35 cellular contexts compared by ENCODE assay signal in genomic region chr3:5110307-5110706, GRCh38.
"Had no signal": no experiment of that assay in that cellular context is flagged by ENCODE, and none has a peak within 500 bp of the region (broad histone marks: within the 10 kb centered on the region; RNA-seq: fewer than 3 reads in every experiment).

No MANE protein-coding gene starts in this region.

- ATAC-seq: activated CD8-positive, alpha-beta memory T cell treated with anti-CD3 and anti-CD28 coated beads, Interleukin-2, amount 10 ng/mL, durations not matched to agents 7 days and 5 days; activated CD8-positive, alpha-beta T cell treated with anti-CD3 and anti-CD28 coated beads, Interleukin-2, amount 10 ng/mL, durations not matched to agents 7 days and 5 days; body of pancreas had no signal

- H3K27me3 ChIP-seq: adrenal gland, body of pancreas, brain microvascular endothelial cell, breast epithelium had no signal

- H3K4me1 Mint-ChIP-seq: activated B cell treated with CpG ODN at 0.5 μM for 24 hours; activated CD4-positive, alpha-beta memory T cell treated with anti-CD3 and anti-CD28 coated beads, Interleukin-2, amount 10 ng/mL, durations not matched to agents 7 days and 5 days; activated naive CD4-positive, alpha-beta T cell treated with anti-CD3 and anti-CD28 coated beads, Interleukin-2, amount 10 ng/mL, durations not matched to agents 7 days and 5 days; activated naive CD4-positive, alpha-beta T cell treated with anti-CD3 and anti-CD28 coated beads, Interleukin-2, amount 50 U/mL, for 24 hours had no signal

- H3K4me1 ChIP-seq: adrenal gland, body of pancreas, breast epithelium had no signal

- H3K27ac Mint-ChIP-seq: activated B cell treated with CpG ODN at 0.5 μM for 24 hours; activated CD4-positive, alpha-beta memory T cell treated with anti-CD3 and anti-CD28 coated beads, Interleukin-2, amount 10 ng/mL, durations not matched to agents 7 days and 5 days; activated CD4-positive, alpha-beta T cell treated with anti-CD3 and anti-CD28 coated beads, Interleukin-2, amount 10 ng/mL, durations not matched to agents 24 days and 14 days; activated CD8-positive, alpha-beta memory T cell treated with anti-CD3 and anti-CD28 coated beads, Interleukin-2, amount 10 ng/mL, durations not matched to agents 7 days and 5 days; activated CD8-positive, alpha-beta T cell treated with anti-CD3 and anti-CD28 coated beads, Interleukin-2, amount 10 ng/mL, durations not matched to agents 7 days and 5 days; activated naive CD4-positive, alpha-beta T cell treated with anti-CD3 and anti-CD28 coated beads, Interleukin-2, amount 10 ng/mL, durations not matched to agents 7 days and 5 days; activated naive CD4-positive, alpha-beta T cell treated with anti-CD3 and anti-CD28 coated beads, Interleukin-2, amount 50 U/mL, for 24 hours; activated naive CD8-positive, alpha-beta T cell; activated T-cell treated with anti-CD3 and anti-CD28 coated beads, Interleukin-2, amount 50 U/mL, for 24 hours; activated T-helper 2 cell treated with anti-CD3 and anti-CD28 coated beads, Interferon-gamma antibody, Interleukin-2, Interleukin-4, amounts not matched to agents 10 μg/mL and 5 μg/mL and 100 μg/mL, durations not matched to agents 14 hours and 24 hours and 36 hours; T-helper 1 cell treated with Interleukin-12 subunit alpha and Interleukin-12 subunit beta and Interleukin-4 antibody, amounts not matched to agents 30 μg/mL and 1 μg/mL, for 36 hours; T-helper 2 cell treated with Interferon-gamma antibody and Interleukin-4, amounts not matched to agents 5 μg/mL and 100 μg/mL, for 36 hours had no signal

- H3K4me3 Mint-ChIP-seq: activated B cell treated with CpG ODN at 0.5 μM for 24 hours; activated CD4-positive, alpha-beta memory T cell treated with anti-CD3 and anti-CD28 coated beads, Interleukin-2, amount 10 ng/mL, durations not matched to agents 7 days and 5 days; activated CD4-positive, alpha-beta T cell treated with anti-CD3 and anti-CD28 coated beads, Interleukin-2, amount 10 ng/mL, durations not matched to agents 24 days and 14 days; activated CD8-positive, alpha-beta memory T cell treated with anti-CD3 and anti-CD28 coated beads, Interleukin-2, amount 10 ng/mL, durations not matched to agents 7 days and 5 days; activated CD8-positive, alpha-beta T cell treated with anti-CD3 and anti-CD28 coated beads, Interleukin-2, amount 10 ng/mL, durations not matched to agents 7 days and 5 days; activated naive CD4-positive, alpha-beta T cell treated with anti-CD3 and anti-CD28 coated beads, Interleukin-2, amount 10 ng/mL, durations not matched to agents 7 days and 5 days; activated naive CD4-positive, alpha-beta T cell treated with anti-CD3 and anti-CD28 coated beads, Interleukin-2, amount 50 U/mL, for 24 hours; activated naive CD8-positive, alpha-beta T cell; activated T-cell treated with anti-CD3 and anti-CD28 coated beads, Interleukin-2, amount 50 U/mL, for 24 hours; T-helper 1 cell treated with Interleukin-12 subunit alpha and Interleukin-12 subunit beta and Interleukin-4 antibody, amounts not matched to agents 30 μg/mL and 1 μg/mL, for 36 hours; T-helper 2 cell treated with Interferon-gamma antibody and Interleukin-4, amounts not matched to agents 5 μg/mL and 100 μg/mL, for 36 hours had no signal

- DNase-seq: activated B cell treated with CpG ODN at 0.5 μM for 24 hours; activated CD4-positive, alpha-beta memory T cell treated with anti-CD3 and anti-CD28 coated beads, Interleukin-2, amount 10 ng/mL, durations not matched to agents 7 days and 5 days; activated CD4-positive, alpha-beta T cell treated with anti-CD3 and anti-CD28 coated beads for 4 hours; activated CD4-positive, alpha-beta T cell treated with anti-CD3 and anti-CD28 coated beads, Interleukin-2, amount 10 ng/mL, durations not matched to agents 24 days and 14 days; activated CD4-positive, alpha-beta T cell treated with anti-CD3 and anti-CD28 coated beads, Interleukin-2, amount 50 U/mL, for 1 hour; activated CD4-positive, alpha-beta T cell treated with anti-CD3 and anti-CD28 coated beads, Interleukin-2, amount 50 U/mL, for 4 hours; activated CD4-positive, CD25-positive, alpha-beta regulatory T cell treated with anti-CD3 and anti-CD28 coated beads, Interleukin-2, amount 50 U/mL, for 72 hours; activated CD8-positive, alpha-beta memory T cell treated with anti-CD3 and anti-CD28 coated beads for 24 hours; activated CD8-positive, alpha-beta memory T cell treated with anti-CD3 and anti-CD28 coated beads, Interleukin-2, amount 10 ng/mL, durations not matched to agents 7 days and 5 days; activated CD8-positive, alpha-beta memory T cell treated with anti-CD3 and anti-CD28 coated beads, Interleukin-2, amount 50 U/mL, for 48 hours; activated CD8-positive, alpha-beta T cell treated with anti-CD3 and anti-CD28 coated beads, Interleukin-2, amount 10 ng/mL, durations not matched to agents 7 days and 5 days; activated effector memory CD4-positive, alpha-beta T cell treated with Interleukin-2 at 50 U/mL for 16 hours; activated gamma-delta T cell; activated naive CD4-positive, alpha-beta T cell treated with anti-CD3 and anti-CD28 coated beads, Interleukin-2, amount 10 ng/mL, durations not matched to agents 7 days and 5 days; activated naive CD4-positive, alpha-beta T cell treated with Interleukin-2 at 50 U/mL for 16 hours; activated T-cell treated with anti-CD3 and anti-CD28 coated beads, Interleukin-2, amount 50 U/mL, for 24 hours; activated T-cell treated with anti-CD3 and anti-CD28 coated beads, Interleukin-2, amount 50 U/mL, for 48 hours; adrenal gland; amniotic stem cell; aorta; body of pancreas; brain microvascular endothelial cell; central memory CD4-positive, alpha-beta T cell; T-helper 1 cell; T-helper 2 cell; T-helper 9 cell had no signal

- H3K27ac ChIP-seq: adrenal gland, body of pancreas, brain microvascular endothelial cell, breast epithelium, VCaP had no signal

- H3K9me3 Mint-ChIP-seq: activated B cell treated with CpG ODN at 0.5 μM for 24 hours; activated CD4-positive, alpha-beta memory T cell treated with anti-CD3 and anti-CD28 coated beads, Interleukin-2, amount 10 ng/mL, durations not matched to agents 7 days and 5 days; activated CD4-positive, alpha-beta T cell treated with anti-CD3 and anti-CD28 coated beads, Interleukin-2, amount 10 ng/mL, durations not matched to agents 24 days and 14 days; activated naive CD4-positive, alpha-beta T cell treated with anti-CD3 and anti-CD28 coated beads, Interleukin-2, amount 10 ng/mL, durations not matched to agents 7 days and 5 days; activated naive CD4-positive, alpha-beta T cell treated with anti-CD3 and anti-CD28 coated beads, Interleukin-2, amount 50 U/mL, for 24 hours; activated T-cell treated with anti-CD3 and anti-CD28 coated beads, Interleukin-2, amount 50 U/mL, for 24 hours; activated T-helper 2 cell treated with anti-CD3 and anti-CD28 coated beads, Interferon-gamma antibody, Interleukin-2, Interleukin-4, amounts not matched to agents 10 μg/mL and 5 μg/mL and 100 μg/mL, durations not matched to agents 14 hours and 24 hours and 36 hours; T-helper 1 cell treated with Interleukin-12 subunit alpha and Interleukin-12 subunit beta and Interleukin-4 antibody, amounts not matched to agents 30 μg/mL and 1 μg/mL, for 36 hours; T-helper 2 cell treated with Interferon-gamma antibody and Interleukin-4, amounts not matched to agents 5 μg/mL and 100 μg/mL, for 36 hours had no signal

- H3K4me3 ChIP-seq: adrenal gland, body of pancreas, breast epithelium had no signal

- H3K36me3 ChIP-seq: adrenal gland, brain microvascular endothelial cell, breast epithelium had no signal

- FAIRE-seq: astrocyte, TTC549 had no signal

- H3K9me3 ChIP-seq: adrenal gland, body of pancreas, breast epithelium had no signal

- H3K36me3 Mint-ChIP-seq: activated CD8-positive, alpha-beta memory T cell treated with anti-CD3 and anti-CD28 coated beads, Interleukin-2, amount 10 ng/mL, durations not matched to agents 7 days and 5 days; activated naive CD4-positive, alpha-beta T cell treated with anti-CD3 and anti-CD28 coated beads, Interleukin-2, amount 10 ng/mL, durations not matched to agents 7 days and 5 days; activated naive CD4-positive, alpha-beta T cell treated with anti-CD3 and anti-CD28 coated beads, Interleukin-2, amount 50 U/mL, for 24 hours; activated naive CD8-positive, alpha-beta T cell had no signal

- H3K27me3 Mint-ChIP-seq: activated naive CD4-positive, alpha-beta T cell treated with anti-CD3 and anti-CD28 coated beads, Interleukin-2, amount 50 U/mL, for 24 hours; activated naive CD8-positive, alpha-beta T cell had no signal
